ENCODE assay signal across 8 cellular contexts in genomic region chr17:68258890-68259435, GRCh38. TPM values are rescaled to one million over a fixed set of nuclear protein-coding genes. Genes with fewer than 3 reads are reported as not detected.
DNase-seq lines count a peak whose midpoint lies in the region; ATAC-seq and TF ChIP-seq lines count a peak whose summit lies in the region.
"Not testable (repeated sequence)": the region's sequence is repeated elsewhere in the genome, so short reads cannot be mapped to it uniquely, and the experiment has no call there.

No MANE protein-coding gene starts in this region.

- H3K27ac ChIP-seq in OCI-LY3 (ENCODE audit: low read length) = peak overlapping the region; percentile 81

- H3K4me1 ChIP-seq in Caco-2 = not testable (repeated sequence)
- peaks cover 59% of the 10 kb centered on the region for H3K4me1 ChIP-seq in OCI-LY3 (ENCODE audit: low read length)

- H3K9ac ChIP-seq in OCI-LY3 (ENCODE audit: low read length) = peak overlapping the region; percentile 57

- H3K4me3 Mint-ChIP-seq in Caco-2 (ENCODE audit: unreplicated experiment) (peak overlapping the region; percentile 79), mesothelial cell of epicardium (peak overlapping the region; percentile 39)

- intact Hi-C loops in Caco-2 (cut with micrococcal nuclease; ENCODE audit: unreplicated experiment) = not testable (repeated sequence)

- not testable (repeated sequence) for H3K4me1 Mint-ChIP-seq in Caco-2 (ENCODE audit: low read depth, unreplicated experiment)
- H3K4me1 Mint-ChIP-seq in mesothelial cell of epicardium = peaks cover 10% of the 10 kb centered on the region

- H3K36me3 Mint-ChIP-seq in Caco-2 (ENCODE audit: insufficient read depth, unreplicated experiment) = not testable (repeated sequence)
- H3K36me3 Mint-ChIP-seq in mesothelial cell of epicardium = peaks cover 14% of the 10 kb centered on the region

- POLR2A ChIA-PET in Caco-2 (lab: Charles Lee) = interaction anchor here (1.1 kb wide), 1 partner anchor 11 kb away, joined by 3 read pairs; the partner anchor contains the start of gene AMZ2

- not testable (repeated sequence) for H3K9me3 ChIP-seq in Caco-2; OCI-LY3 (ENCODE audit: insufficient read depth, low read length)

- peak overlapping the region; percentile 38 for H3K4me3 ChIP-seq in Caco-2 (ENCODE audit: low read depth, low read length)
- H3K4me3 ChIP-seq in OCI-LY3 (ENCODE audit: low read length) = peak overlapping the region; percentile 58

- peak; percentile 90 for ATAC-seq in GM19452 (IDR thresholded peaks at IDR 0.05; ENCODE audit: unreplicated experiment)
- peak; percentile 92 for ATAC-seq in HG03139 (IDR thresholded peaks at IDR 0.05; ENCODE audit: unreplicated experiment)

- not testable (repeated sequence) for H3K79me2 ChIP-seq in OCI-LY3 (ENCODE audit: low read length)

- not testable (repeated sequence) for H3K27me3 ChIP-seq in Caco-2 (replicated peaks; ENCODE audit: control insufficient read depth, insufficient read depth, low read length); OCI-LY3 (ENCODE audit: low read depth, low read length)

- TF ChIP-seq CTCF in Caco-2 (IDR thresholded peaks at IDR 0.05; ENCODE audit: insufficient read depth in 1 of 2, low read depth in 1 of 2, low read length in 1 of 2, severe bottlenecking in 1 of 2, unreplicated experiment in 1 of 2); OCI-LY3 (IDR thresholded peaks at IDR 0.05; ENCODE audit: low read depth, low read length); mesothelial cell of epicardium (IDR thresholded peaks at IDR 0.05; ENCODE audit: unreplicated experiment): not testable (repeated sequence)

- H3K27me3 Mint-ChIP-seq in Caco-2 (ENCODE audit: insufficient read depth, unreplicated experiment); mesothelial cell of epicardium (ENCODE audit: low read depth): not testable (repeated sequence)

- CTCF ChIA-PET in Caco-2 (lab: Charles Lee) = interaction anchor here (1.9 kb wide), 1 partner anchor 140 kb away, joined by 6 read pairs; no protein-coding TSS in a partner anchor

- not testable (repeated sequence) for H3K36me3 ChIP-seq in Caco-2 (ENCODE audit: control insufficient read depth, insufficient read depth, low read length)
- H3K36me3 ChIP-seq in OCI-LY3 (replicated peaks; ENCODE audit: low read depth, low read length) = peaks cover 25% of the 10 kb centered on the region

- peak overlapping the region; percentile 82 for H3K4me2 ChIP-seq in OCI-LY3 (ENCODE audit: low read length)

- BruUV-seq in Caco-2 (replicated peaks; lab: Mats Ljungman, UMichigan) = not testable (repeated sequence)

- not testable (repeated sequence) for H2AFZ ChIP-seq in OCI-LY3 (ENCODE audit: low read depth, low read length)

- not testable (repeated sequence) for H3K9me3 Mint-ChIP-seq in Caco-2 (ENCODE audit: unreplicated experiment); mesothelial cell of epicardium

- DNase-seq in Caco-2 (peak; percentile 73 to 74), mesothelial cell of epicardium (ENCODE audit: low spot score in 2 of 2, unreplicated experiment in 2 of 2) (peak in 1 of 2 experiments; percentile 43)
- peak; percentile 85 for DNase-seq in activated CD8-positive, alpha-beta memory T cell treated with anti-CD3 and anti-CD28 coated beads, Interleukin-2, amount 50 U/mL, for 48 hours
- DNase-seq in effector CD8-positive, alpha-beta T cell (lab: John Stamatoyannopoulos, UW) = peak; percentile 49
- DNase-seq in stimulated activated CD8-positive, alpha-beta memory T cell treated with anti-CD3 and anti-CD28 coated beads, Interleukin-15, amount 100 ng/mL, for 24 hours (ENCODE audit: low read depth) = peak; percentile 42

- H4K20me1 ChIP-seq in OCI-LY3 (ENCODE audit: insufficient read depth, low read length) = not testable (repeated sequence)

- peak overlapping the region; percentile 57 for H3K27ac Mint-ChIP-seq in Caco-2 (ENCODE audit: unreplicated experiment)
- peak overlapping the region; percentile 34 for H3K27ac Mint-ChIP-seq in mesothelial cell of epicardium

RNA-seq across cellular contexts. Expression of gene AMZ2, which starts 11.1 kb away (rescaled TPM):
- total RNA-seq in Caco-2 (2022) (52.2 and 60.2 TPM in 2 replicates), mesothelial cell of epicardium (63.2 to 85.1 TPM (median 65.4 TPM) in 3 replicates)

RNA-seq across cellular contexts. Expression of gene SLC16A6, which starts 32.0 kb away (rescaled TPM):
- total RNA-seq in Caco-2 (2022) (0.95 and 1.0 TPM in 2 replicates), mesothelial cell of epicardium (0.89 to 1.3 TPM (median 0.90 TPM) in 3 replicates)

RNA-seq across cellular contexts. Expression of gene ARSG, which starts 32.3 kb away (rescaled TPM):
- total RNA-seq in Caco-2 (2022) (5.8 and 6.1 TPM in 2 replicates), mesothelial cell of epicardium (7.8 to 11.4 TPM (median 9.0 TPM) in 3 replicates)
